10 cellular contexts compared by ENCODE assay signal in genomic region chr4:151833174-151833573, GRCh38.
"Had no signal": no experiment of that assay in that cellular context is flagged by ENCODE, and none has a peak within 500 bp of the region (broad histone marks: within the 10 kb centered on the region; RNA-seq: fewer than 3 reads in every experiment).

No MANE protein-coding gene starts in this region.

- H3K4me1 Mint-ChIP-seq: activated naive CD8-positive, alpha-beta T cell treated with anti-CD3 and anti-CD28 coated beads, Interleukin-2, amount 10 ng/mL, durations not matched to agents 7 days and 5 days had no signal

- DNase-seq: activated CD4-positive, CD25-positive, alpha-beta regulatory T cell; activated gamma-delta T cell treated with Interleukin-2 at 50 U/mL for 16 hours; activated naive CD8-positive, alpha-beta T cell treated with anti-CD3 and anti-CD28 coated beads, Interleukin-2, amount 10 ng/mL, durations not matched to agents 7 days and 5 days; activated T-cell treated with anti-CD3 and anti-CD28 coated beads, Interleukin-2, amount 50 U/mL, for 1 hour; aorta; hypothalamus; kidney glomerular epithelial cell; stimulated activated CD4-positive, alpha-beta T cell treated with anti-CD3 and anti-CD28 coated beads, Interleukin-12 subunit alpha, Interleukin-12 subunit beta, amount 100 ng/mL, for 4 hours had no signal

- H3K4me3 Mint-ChIP-seq: activated naive CD8-positive, alpha-beta T cell treated with anti-CD3 and anti-CD28 coated beads, Interleukin-2, amount 10 ng/mL, durations not matched to agents 7 days and 5 days; stimulated activated naive CD8-positive, alpha-beta T cell treated with anti-CD3 and anti-CD28 coated beads, Interleukin-15, Interleukin-2, amounts not matched to agents 100 ng/mL and 50 ng/mL, for 24 hours had no signal

- H3K9me3 Mint-ChIP-seq: activated naive CD8-positive, alpha-beta T cell treated with anti-CD3 and anti-CD28 coated beads, Interleukin-2, amount 10 ng/mL, durations not matched to agents 7 days and 5 days; stimulated activated naive CD8-positive, alpha-beta T cell treated with anti-CD3 and anti-CD28 coated beads, Interleukin-15, Interleukin-2, amounts not matched to agents 100 ng/mL and 50 ng/mL, for 24 hours had no signal

- H3K36me3 Mint-ChIP-seq: activated naive CD8-positive, alpha-beta T cell treated with anti-CD3 and anti-CD28 coated beads, Interleukin-2, amount 10 ng/mL, durations not matched to agents 7 days and 5 days had no signal

- ATAC-seq: esophagus mucosa had no signal

- H3K27ac Mint-ChIP-seq: activated naive CD8-positive, alpha-beta T cell treated with anti-CD3 and anti-CD28 coated beads, Interleukin-2, amount 10 ng/mL, durations not matched to agents 7 days and 5 days; stimulated activated naive CD8-positive, alpha-beta T cell treated with anti-CD3 and anti-CD28 coated beads, Interleukin-15, Interleukin-2, amounts not matched to agents 100 ng/mL and 50 ng/mL, for 24 hours had no signal
